Comparison of ENCODE assay signal across 14 cellular contexts in the genomic region with DNA sequence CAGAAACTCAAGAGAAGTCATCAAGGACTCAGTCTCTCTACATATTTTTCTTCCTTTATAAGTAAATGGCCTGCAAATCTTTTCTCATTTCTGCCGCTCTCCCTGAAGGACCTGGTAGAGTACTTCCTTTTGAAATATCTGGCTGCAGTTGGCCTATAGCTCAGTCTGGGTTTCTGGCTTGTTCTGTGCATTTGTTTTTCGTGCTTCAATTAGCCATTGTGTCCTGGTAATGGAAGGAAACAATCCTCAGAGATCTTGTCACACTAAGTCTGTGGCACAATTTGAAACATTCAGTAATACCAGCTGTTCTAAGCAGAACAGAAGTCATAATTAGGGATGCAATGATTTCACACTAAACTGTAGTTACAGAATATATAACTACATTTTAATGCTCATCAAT.
A peak's percentile ranks its signal among the peaks of the same experiment; 100 is the strongest.
DNase-seq lines count a peak whose midpoint lies in the region; ATAC-seq and TF ChIP-seq lines count a peak whose summit lies in the region.
"Had no signal": no experiment of that assay in that cellular context is flagged by ENCODE, and none has a peak within 500 bp of the region (broad histone marks: within the 10 kb centered on the region; RNA-seq: fewer than 3 reads in every experiment).

No MANE protein-coding gene starts in this region.

- H2AFZ ChIP-seq in SK-N-SH (ENCODE audit: low read depth), result no peak overlapping the region
- H2AFZ ChIP-seq: GM23248 had no signal

- 0 out of 2 replicates have a peak, but pooled peaks cover 3% of the 10 kb centered on the region for H3K9me2 ChIP-seq in SK-N-SH

- H3K4me2 ChIP-seq in SK-N-SH, result no peak overlapping the region

- WGBS in SK-N-SH (ENCODE audit: low lambda C conversion rate), result 35% methylated on average over 2 of the region's 2 CpGs

- no peaks in the 10 kb centered on the region for H3K36me3 Mint-ChIP-seq in brain

- no peaks in the 10 kb centered on the region for H3K27me3 Mint-ChIP-seq in brain
- H3K27me3 Mint-ChIP-seq: CD4-positive, alpha-beta T cell had no signal

- no peaks in the 10 kb centered on the region for H3K9me3 ChIP-seq in SK-N-SH
- H3K9me3 ChIP-seq: Caco-2, HAP-1 had no signal

- no peaks in the 10 kb centered on the region for H4K20me1 ChIP-seq in SK-N-SH (ENCODE audit: insufficient read depth)

- H3K9me3 Mint-ChIP-seq in brain, result peaks cover 0 to 7% (median 3%) of the 10 kb centered on the region in 5 experiments
- H3K9me3 Mint-ChIP-seq: CD4-positive, alpha-beta T cell had no signal

- H3K27me3 ChIP-seq in SK-N-SH (ENCODE audit: insufficient read depth), result no peaks in the 10 kb centered on the region

- no peaks in the 10 kb centered on the region for H3K79me2 ChIP-seq in SK-N-SH (ENCODE audit: insufficient read depth)

- TF ChIP-seq RAD21 in SK-N-SH (IDR thresholded peaks at IDR 0.05; ENCODE audit: low read length), result 0 out of 2 replicates have a peak, but pooled peaks have one; percentile 7

- H3K27ac ChIP-seq in SK-N-SH (ENCODE audit: low read depth in 2 of 2, low read length in 1 of 2), result peak overlapping the region in 1 of 2 experiments; percentile 22; a peak in 2 of 4 replicates
- H3K27ac ChIP-seq: C4-2B, GM23248 had no signal

- TF ChIP-seq CTCF in SK-N-SH (IDR thresholded peaks at IDR 0.05) (no peak), brain (conservative IDR thresholded peaks at IDR 0.05) (no peak)

- TF ChIP-seq EP300 in SK-N-SH (IDR thresholded peaks at IDR 0.05; ENCODE audit: borderline replicate concordance in 1 of 2, low read depth in 1 of 2, low read length in 1 of 2), result 0 out of 4 replicates have a peak, but pooled peaks of 1 of the 2 experiments have one; percentile 5

- POLR2A ChIA-PET in SK-N-SH (lab: Yijun Ruan, JAX), result no interaction called here

- ATAC-seq in SK-N-SH treated with all-trans-retinoic acid at 6 μM for 48 hours (no peak), HG02981 (IDR thresholded peaks at IDR 0.05; ENCODE audit: unreplicated experiment) (no peak), HG02938 (IDR thresholded peaks at IDR 0.05; ENCODE audit: unreplicated experiment) (no peak)

- H3K4me3 ChIP-seq in SK-N-SH (ENCODE audit: low read depth in 2 of 2, low read length in 1 of 2), result no peak overlapping the region
- H3K4me3 ChIP-seq: GM23248, HAP-1 had no signal

- DNase-seq in SK-N-SH (peak; percentile 4), pons (ENCODE audit: low spot score) (peak; percentile 86), NCI-H187 (lab: John Stamatoyannopoulos, UW) (no peak)
- DNase-seq: Caco-2; CD4-positive, alpha-beta T cell; GDM1; GM23248; IMR-90 had no signal

- no peak overlapping the region for H3K9ac ChIP-seq in SK-N-SH
- H3K9ac ChIP-seq: GM23248 had no signal

- peak overlapping the region in 3 of 5 experiments; percentile 69 to 75 (median 73) for H3K27ac Mint-ChIP-seq in brain
- H3K27ac Mint-ChIP-seq: CD4-positive, alpha-beta T cell had no signal

- H3K4me1 ChIP-seq in SK-N-SH (ENCODE audit: control insufficient read depth in 1 of 2, insufficient read depth in 2 of 2, low read depth in 1 of 2, low read length in 1 of 2), result no peaks in the 10 kb centered on the region; a peak in 1 of 4 replicates
- H3K4me1 ChIP-seq: HAP-1 had no signal

- CTCF ChIA-PET in SK-N-SH (lab: Yijun Ruan, JAX), result no interaction called here

- no peaks in the 10 kb centered on the region for H3K36me3 ChIP-seq in SK-N-SH (replicated peaks in 1 of 2; ENCODE audit: control insufficient read depth in 1 of 2, insufficient read depth in 2 of 2, low read length in 1 of 2)
- H3K36me3 ChIP-seq: HAP-1 had no signal

- peaks cover 43% of the 10 kb centered on the region for H3K4me1 Mint-ChIP-seq in brain

- no peaks in the 10 kb centered on the region for H3F3A ChIP-seq in SK-N-SH (replicated peaks; ENCODE audit: insufficient read depth)

- no peak overlapping the region for H3K4me3 Mint-ChIP-seq in brain
- H3K4me3 Mint-ChIP-seq: CD4-positive, alpha-beta T cell had no signal

TF ChIP-seq in SK-N-SH, 30 proteins besides CTCF, POLR2A, EP300 and RAD21:
- TF ChIP-seq, protein P1, sequence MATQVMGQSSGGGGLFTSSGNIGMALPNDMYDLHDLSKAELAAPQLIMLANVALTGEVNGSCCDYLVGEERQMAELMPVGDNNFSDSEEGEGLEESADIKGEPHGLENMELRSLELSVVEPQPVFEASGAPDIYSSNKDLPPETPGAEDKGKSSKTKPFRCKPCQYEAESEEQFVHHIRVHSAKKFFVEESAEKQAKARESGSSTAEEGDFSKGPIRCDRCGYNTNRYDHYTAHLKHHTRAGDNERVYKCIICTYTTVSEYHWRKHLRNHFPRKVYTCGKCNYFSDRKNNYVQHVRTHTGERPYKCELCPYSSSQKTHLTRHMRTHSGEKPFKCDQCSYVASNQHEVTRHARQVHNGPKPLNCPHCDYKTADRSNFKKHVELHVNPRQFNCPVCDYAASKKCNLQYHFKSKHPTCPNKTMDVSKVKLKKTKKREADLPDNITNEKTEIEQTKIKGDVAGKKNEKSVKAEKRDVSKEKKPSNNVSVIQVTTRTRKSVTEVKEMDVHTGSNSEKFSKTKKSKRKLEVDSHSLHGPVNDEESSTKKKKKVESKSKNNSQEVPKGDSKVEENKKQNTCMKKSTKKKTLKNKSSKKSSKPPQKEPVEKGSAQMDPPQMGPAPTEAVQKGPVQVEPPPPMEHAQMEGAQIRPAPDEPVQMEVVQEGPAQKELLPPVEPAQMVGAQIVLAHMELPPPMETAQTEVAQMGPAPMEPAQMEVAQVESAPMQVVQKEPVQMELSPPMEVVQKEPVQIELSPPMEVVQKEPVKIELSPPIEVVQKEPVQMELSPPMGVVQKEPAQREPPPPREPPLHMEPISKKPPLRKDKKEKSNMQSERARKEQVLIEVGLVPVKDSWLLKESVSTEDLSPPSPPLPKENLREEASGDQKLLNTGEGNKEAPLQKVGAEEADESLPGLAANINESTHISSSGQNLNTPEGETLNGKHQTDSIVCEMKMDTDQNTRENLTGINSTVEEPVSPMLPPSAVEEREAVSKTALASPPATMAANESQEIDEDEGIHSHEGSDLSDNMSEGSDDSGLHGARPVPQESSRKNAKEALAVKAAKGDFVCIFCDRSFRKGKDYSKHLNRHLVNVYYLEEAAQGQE (IDR thresholded peaks at IDR 0.05; ENCODE audit: low read depth, low read length), result no peak
- TF ChIP-seq TAF1 (IDR thresholded peaks at IDR 0.05; ENCODE audit: borderline replicate concordance, low read depth, low read length) (no peak), EZH2phosphoT487 (IDR thresholded peaks at IDR 0.05; ENCODE audit: borderline replicate concordance, low read depth) (no peak), GATA2 (CRISPR knock-in tag; IDR thresholded peaks at IDR 0.05) (peak; percentile 25; the same call in 1 of the 2 replicates), NFIC (IDR thresholded peaks at IDR 0.05; ENCODE audit: borderline replicate concordance) (no peak)
- TF ChIP-seq, protein P2, sequence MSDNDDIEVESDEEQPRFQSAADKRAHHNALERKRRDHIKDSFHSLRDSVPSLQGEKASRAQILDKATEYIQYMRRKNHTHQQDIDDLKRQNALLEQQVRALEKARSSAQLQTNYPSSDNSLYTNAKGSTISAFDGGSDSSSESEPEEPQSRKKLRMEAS (IDR thresholded peaks at IDR 0.05; ENCODE audit: low read depth), result no peak

TF ChIP-seq in SK-N-SH treated with all-trans-retinoic acid at 6 μM for 48 hours, 23 proteins besides CTCF, POLR2A, EP300 and RAD21:
- no peak for TF ChIP-seq OSR1 (CRISPR knock-in tag; IDR thresholded peaks at IDR 0.05)
- no peak for TF ChIP-seq ZNF565 (CRISPR knock-in tag; conservative IDR thresholded peaks at IDR 0.05; ENCODE audit: low read depth)
- no peak for TF ChIP-seq SNAI2 (CRISPR knock-in tag; IDR thresholded peaks at IDR 0.05)

Comparison
In these comparisons a context has a peak if more than half of its experiments do, and no peak if none do; other contexts are left out.
1. DNase-seq: peak in SK-N-SH (single experiment) and pons (single experiment); none in NCI-H187 (0 of 2).